Comparison of ENCODE assay signal across 8 cellular contexts in genomic region chr6:2841264-2842138, GRCh38. TPM values are rescaled to one million over a fixed set of nuclear protein-coding genes. Genes with fewer than 3 reads are reported as not detected.
A peak's percentile ranks its signal among the peaks of the same experiment; 100 is the strongest.
DNase-seq lines count a peak whose midpoint lies in the region; ATAC-seq and TF ChIP-seq lines count a peak whose summit lies in the region.

Gene SERPINB1 (minus strand): TSS chr6:2841863. CDS start chr6:2840586, 1,277 bp downstream.

- peak; percentile 87 for ATAC-seq in GM19025 (IDR thresholded peaks at IDR 0.05; ENCODE audit: low read depth, unreplicated experiment)

- DNase-seq in AG08396 (ENCODE audit: low spot score) (peak; percentile 89), HL-60 (ENCODE audit: low read depth in 1 of 2, low spot score in 1 of 2) (peak; percentile 88 to 91), OCI-LY7 (ENCODE audit: low spot score) (no peak), activated T-cell treated with anti-CD3 and anti-CD28 coated beads for 48 hours (ENCODE audit: low read depth) (peak; percentile 91), epithelial cell of prostate (ENCODE audit: low read depth, low spot score) (no peak)
- DNase-seq in stimulated activated CD8-positive, alpha-beta memory T cell treated with anti-CD3 and anti-CD28 coated beads, Interleukin-15, amount 100 ng/mL, for 48 hours (ENCODE audit: low read depth in 2 of 2), result peak; percentile 89 to 94

- no TSS peak for BruUV-seq in OCI-LY7 (replicated peaks; lab: Mats Ljungman, UMichigan)

- CTCF ChIA-PET in OCI-LY7 (lab: Charles Lee; ENCODE audit: unreplicated experiment), result interaction anchor here (3.2 kb wide), 1 partner anchor 111 kb away, joined by 10 read pairs; no protein-coding TSS in a partner anchor

- no peaks in the 10 kb centered on the region for H3K79me2 ChIP-seq in OCI-LY7 (ENCODE audit: insufficient read depth, low read depth, low read length)

- H3K27ac ChIP-seq in HL-60 (replicated peaks) (peak within 1 kb of the TSS; percentile 90), OCI-LY7 (ENCODE audit: low read depth, low read length, poor library complexity, severe bottlenecking) (no peak within 1 kb of the TSS), epithelial cell of prostate (peak within 1 kb of the TSS; percentile 92)

- H3K4me2 ChIP-seq in OCI-LY7 (ENCODE audit: low read length), result peak within 1 kb of the TSS; percentile 33; the same call in 1 of the 2 replicates

- no peak within 1 kb of the TSS for H2AFZ ChIP-seq in OCI-LY7 (ENCODE audit: low read length)

- intact Hi-C loops in OCI-LY7 (cut with micrococcal nuclease; ENCODE audit: unreplicated experiment), result loop anchor here (2.0 kb wide), 1 partner anchor 77 kb away; the partner anchor contains the start of gene WRNIP1

- peaks cover 16% of the 10 kb centered on the region for H3K4me1 ChIP-seq in OCI-LY7 (ENCODE audit: insufficient read depth, low read length, poor library complexity, severe bottlenecking)
- peaks cover 60% of the 10 kb centered on the region for H3K4me1 ChIP-seq in mononuclear cell (ENCODE audit: insufficient read depth, low read length)

- H3K9me3 ChIP-seq in OCI-LY7 (ENCODE audit: low read length) (no peaks in the 10 kb centered on the region), mononuclear cell (ENCODE audit: low read depth, low read length) (no peaks in the 10 kb centered on the region)

- H3K36me3 ChIP-seq in OCI-LY7 (ENCODE audit: insufficient read depth, low read length), result no peaks in the 10 kb centered on the region

- no peaks in the 10 kb centered on the region for H3K9me2 ChIP-seq in OCI-LY7 (ENCODE audit: insufficient read depth, low read length)

- peak within 1 kb of the TSS; percentile 67 for H3K4me3 ChIP-seq in HL-60 (replicated peaks; ENCODE audit: insufficient read depth, low read length)
- H3K4me3 ChIP-seq in OCI-LY7 (ENCODE audit: low read depth, low read length, poor library complexity, severe bottlenecking), result no peak within 1 kb of the TSS
- peak within 1 kb of the TSS; percentile 75 for H3K4me3 ChIP-seq in mononuclear cell (ENCODE audit: low read length)

- TF ChIP-seq CTCF in HL-60 (IDR thresholded peaks at IDR 0.05; ENCODE audit: insufficient read depth, low read length) (no peak), OCI-LY7 (conservative IDR thresholded peaks at IDR 0.05; ENCODE audit: low read length) (no peak)

- no peaks in the 10 kb centered on the region for H3K27me3 ChIP-seq in HL-60 (ENCODE audit: insufficient read depth, poor library complexity, severe bottlenecking)
- H3K27me3 ChIP-seq in mononuclear cell (ENCODE audit: insufficient read depth, low read length), result no peaks in the 10 kb centered on the region

- POLR2A ChIA-PET in OCI-LY7 (lab: Charles Lee), result interaction anchor here (1.0 to 1.1 kb wide), 4 partner anchors 70 to 149 kb away, joined by 3 to 4 read pairs (median 4); no protein-coding TSS in a partner anchor

- no peaks in the 10 kb centered on the region for H4K20me1 ChIP-seq in OCI-LY7 (ENCODE audit: insufficient read depth, low read length)

RNA-seq across cellular contexts. Expression of gene SERPINB1, which starts in this region (rescaled TPM):
- total RNA-seq in OCI-LY7 (2014; rRNA removed; shearing (Covaris generic)), result 1.2 and 1.3 TPM in 2 replicates
- total RNA-seq in OCI-LY7 (2022) (3.5 and 5.0 TPM in 2 replicates), mononuclear cell (127 TPM)

Comparison
In these comparisons a context has a peak if more than half of its experiments do, and no peak if none do; other contexts are left out.
1. RNA of gene SERPINB1 (total RNA-seq): 127 TPM in mononuclear cell (single experiment); 1.2 to 5.0 TPM in OCI-LY7; every median in the first group is over 10 times any median in the second.
2. DNase-seq: peak in AG08396 (single experiment), HL-60 (2 of 2), activated T-cell treated with anti-CD3 and anti-CD28 coated beads for 48 hours (single experiment) and stimulated activated CD8-positive, alpha-beta memory T cell treated with anti-CD3 and anti-CD28 coated beads, Interleukin-15, amount 100 ng/mL, for 48 hours (2 of 2); none in OCI-LY7 (single experiment) and epithelial cell of prostate (single experiment).